11 cellular contexts compared by ENCODE assay signal in genomic region chr11:100739636-100740035, GRCh38. TPM values are rescaled to one million over a fixed set of nuclear protein-coding genes. Genes with fewer than 3 reads are reported as not detected.
DNase-seq lines count a peak whose midpoint lies in the region; ATAC-seq, FAIRE-seq and TF ChIP-seq lines count a peak whose summit lies in the region.
"Had no signal": no experiment of that assay in that cellular context is flagged by ENCODE, and none has a peak within 500 bp of the region (broad histone marks: within the 10 kb centered on the region; RNA-seq: fewer than 3 reads in every experiment).

No MANE protein-coding gene starts in this region.

- H4K20me1 ChIP-seq in HepG2 (ENCODE audit: insufficient read depth, low read length) = no peaks in the 10 kb centered on the region

- CTCF ChIA-PET in HepG2 (lab: Yijun Ruan, JAX; ENCODE audit: low intra/inter-chr PET ratio, low total read pairs) = no interaction called here

- H2AFZ ChIP-seq in HepG2 (ENCODE audit: low read length) = no peak overlapping the region

- TF ChIP-seq POLR2A in HepG2 (IDR thresholded peaks at IDR 0.05; ENCODE audit: insufficient read depth in 1 of 2, low read depth in 2 of 2, low read length in 2 of 2) = no peak

- H3K9me3 ChIP-seq in HepG2 (ENCODE audit: low read length) (no peaks in the 10 kb centered on the region), tibial artery (no peaks in the 10 kb centered on the region)

- intact Hi-C loops in HepG2 (cut with micrococcal nuclease; ENCODE audit: unreplicated experiment) (no loop called here), tibial artery (cut with DNase I; ENCODE audit: low total_unique reads) (no loop called here)

- no peaks in the 10 kb centered on the region for H3K79me2 ChIP-seq in HepG2 (ENCODE audit: insufficient read depth, low read length)

- in situ Hi-C loops in HepG2 (cut with HindIII; ENCODE audit: extremely low pct_ligation_motif_present, low pct_unique_long_range_greater_than_20kb) = no loop called here

- no TSS peak for BruUV-seq in HepG2 (replicated peaks; lab: Mats Ljungman, UMichigan)

- peak; percentile 85 for DNase-seq in HT1080 (ENCODE audit: low read depth)
- DNase-seq in cardiac fibroblast (ENCODE audit: low read depth in 2 of 2) = peak; percentile 94 to 95
- peak; percentile 40 for DNase-seq in HepG2 (ENCODE audit: low spot score)
- DNase-seq in tibial artery = no peak
- DNase-seq in NCI-H1694 treated with DMSO at 0.1 percent for 48 hours (lab: John Stamatoyannopoulos, UW) = no peak
- no peak for DNase-seq in NCI-H510A (lab: John Stamatoyannopoulos, UW)
- DNase-seq in stimulated activated CD4-positive, alpha-beta T cell treated with anti-CD3 and anti-CD28 coated beads, Interleukin-2, amount 100 ng/mL, for 24 hours = no peak
- DNase-seq in activated CD4-positive, alpha-beta T cell treated with anti-CD3 and anti-CD28 coated beads, Interleukin-2, amount 50 U/mL, for 48 hours = no peak
- DNase-seq: immature natural killer cell, NCI-H2029 had no signal

- peak; percentile 60; the same call in 2 of the 3 replicates for ATAC-seq in HepG2
- ATAC-seq: activated naive CD4-positive, alpha-beta T cell treated with anti-CD3 and anti-CD28 coated beads, Interleukin-2, amount 50 U/mL, for 72 hours had no signal

- TF ChIP-seq RAD21 in HepG2 (CRISPR knock-in tag; IDR thresholded peaks at IDR 0.05) = no peak

- H3K9ac ChIP-seq in HepG2 (ENCODE audit: insufficient read depth, low read depth, low read length) = no peak overlapping the region

- H3K36me3 ChIP-seq in HepG2 (replicated peaks in 1 of 2; ENCODE audit: control insufficient read depth in 1 of 2, insufficient read depth in 2 of 2, low read length in 2 of 2) = no peaks in the 10 kb centered on the region
- H3K36me3 ChIP-seq in tibial artery = no peaks in the 10 kb centered on the region

- H3K4me2 ChIP-seq in HepG2 (ENCODE audit: low read depth, low read length) = no peak overlapping the region

- no peak overlapping the region for H3K27ac ChIP-seq in HepG2 (ENCODE audit: extremely low read length, insufficient read depth, low read length)
- peak overlapping the region; percentile 48 to 55 for H3K27ac ChIP-seq in tibial artery

- TF ChIP-seq CTCF in cardiac fibroblast (IDR thresholded peaks at IDR 0.05; ENCODE audit: low read depth, low read length) (no peak), HepG2 (CRISPR knock-in tag; IDR thresholded peaks at IDR 0.05) (no peak), tibial artery (IDR thresholded peaks at IDR 0.05) (no peak)

- H3K4me3 ChIP-seq in cardiac fibroblast (replicated peaks in 1 of 2; ENCODE audit: low read depth in 2 of 2, low read length in 2 of 2) (no peak overlapping the region), HepG2 (replicated peaks in 1 of 3; ENCODE audit: insufficient read depth in 1 of 3, low read depth in 2 of 3, low read length in 3 of 3) (no peak overlapping the region), tibial artery (no peak overlapping the region)

- WGBS in HepG2 (ENCODE audit: low lambda C conversion rate) = 30% methylated on average over 3 of the region's 3 CpGs

- TF ChIP-seq EP300 in HepG2 (IDR thresholded peaks at IDR 0.05; ENCODE audit: low read depth in 2 of 2, low read length in 2 of 2) (no peak), HepG2 (CRISPR knock-in tag; IDR thresholded peaks at IDR 0.05; ENCODE audit: borderline replicate concordance) (no peak)

- FAIRE-seq in HepG2 (lab: Jason Lieb, UNC) = no peak

- H3K27me3 ChIP-seq in HepG2 (ENCODE audit: control insufficient read depth in 1 of 2, insufficient read depth in 2 of 2, low read length in 2 of 2) = no peaks in the 10 kb centered on the region
- H3K27me3 ChIP-seq in tibial artery = no peaks in the 10 kb centered on the region

- POLR2A ChIA-PET in HepG2 (lab: Yijun Ruan, JAX) = no interaction called here

- H3K4me1 ChIP-seq in HepG2 (ENCODE audit: insufficient read depth, low read length) (peaks cover 13% of the 10 kb centered on the region; the same call in 1 of the 2 replicates), tibial artery (peaks cover 0 to 72% (median 28%) of the 10 kb centered on the region in 4 donors)

TF ChIP-seq in HepG2, 621 proteins besides CTCF, POLR2A, EP300 and RAD21:
- TF ChIP-seq SIX1 (CRISPR knock-in tag; IDR thresholded peaks at IDR 0.05; ENCODE audit: borderline replicate concordance) (no peak), ATF2 (CRISPR knock-in tag; IDR thresholded peaks at IDR 0.05) (no peak), NCOA1 (CRISPR knock-in tag; IDR thresholded peaks at IDR 0.05) (no peak)

RNA-seq across cellular contexts. Expression of gene ARHGAP42, which starts 52.5 kb away (rescaled TPM):
- 8.8 and 9.9 TPM in 2 replicates for total RNA-seq in HT1080 (2014; rRNA removed; shearing (Covaris generic))
- polyA plus RNA-seq in HT1080 (2015; cell fraction: cytosol; rRNA removed) = 4.5 and 6.1 TPM in 2 replicates
- 10.3 and 14.6 TPM in 2 replicates for polyA plus RNA-seq in HT1080 (2015; cell fraction: nucleus; rRNA removed)
- 4.3 and 4.8 TPM in 2 replicates for total RNA-seq in HepG2 (2016; rRNA removed; fragmentation: Illumina TruSeq; extraction: Trizol)
- 1.1 and 1.9 TPM in 2 replicates for total RNA-seq in HepG2 (2016; cell fraction: cytosol; rRNA removed; fragmentation: Illumina TruSeq; extraction: Trizol; ENCODE audit: low read depth)
- 4.6 and 5.0 TPM in 2 replicates for total RNA-seq in HepG2 (2016; cell fraction: insoluble cytoplasmic fraction; rRNA removed; fragmentation: Illumina TruSeq; extraction: Trizol)
- 2.0 and 2.2 TPM in 2 replicates for total RNA-seq in HepG2 (2016; cell fraction: membrane; rRNA removed; fragmentation: Illumina TruSeq; extraction: Trizol)
- total RNA-seq in HepG2 (2016; cell fraction: nucleus; rRNA removed; fragmentation: Illumina TruSeq; extraction: Trizol) = 5.8 and 7.5 TPM in 2 replicates
- polyA plus RNA-seq in HepG2 (2011; rRNA removed) = 2.5 and 2.7 TPM in 2 replicates
- 1.1 and 2.3 TPM in 2 replicates for polyA plus RNA-seq in HepG2 (2011; cell fraction: cytosol; rRNA removed)
- polyA plus RNA-seq in HepG2 (2011; cell fraction: nucleus; rRNA removed) = 2.3 and 2.4 TPM in 2 replicates
- polyA plus RNA-seq in HepG2 (2012) = 1.4 and 2.0 TPM in 2 replicates
- polyA plus RNA-seq in HepG2 (2016; cell fraction: cytosol; fragmentation: Illumina TruSeq; extraction: Trizol; ENCODE audit: low read depth) = 0.18 and 0.35 TPM in 2 replicates
- 3.1 and 3.6 TPM in 2 replicates for polyA plus RNA-seq in HepG2 (2016; cell fraction: insoluble cytoplasmic fraction; fragmentation: Illumina TruSeq; extraction: Trizol; ENCODE audit: low read depth)
- 0.64 and 0.72 TPM in 2 replicates for polyA plus RNA-seq in HepG2 (2016; cell fraction: membrane; fragmentation: Illumina TruSeq; extraction: Trizol; ENCODE audit: low read depth)
- 3.7 and 4.6 TPM in 2 replicates for polyA plus RNA-seq in HepG2 (2016; cell fraction: nucleus; fragmentation: Illumina TruSeq; extraction: Trizol; ENCODE audit: insufficient read depth, low read depth)
- 1.2 and 6.8 TPM in 2 replicates for polyA minus RNA-seq in HepG2 (2011; rRNA and poly(A)+ RNA removed; ENCODE audit: low replicate concordance)
- 2.6 and 4.1 TPM in 2 replicates for polyA minus RNA-seq in HepG2 (2011; cell fraction: cytosol; rRNA and poly(A)+ RNA removed)
- polyA minus RNA-seq in HepG2 (2011; cell fraction: nucleus; rRNA and poly(A)+ RNA removed) = 8.9 and 13.4 TPM in 2 replicates

Comparison
In these comparisons a context has a peak if more than half of its experiments do, and no peak if none do; other contexts are left out.
1. DNase-seq: peak in HT1080 (single experiment), cardiac fibroblast (2 of 2) and HepG2 (single experiment); none in tibial artery (0 of 2), NCI-H1694 treated with DMSO at 0.1 percent for 48 hours (single experiment), NCI-H510A (single experiment), stimulated activated CD4-positive, alpha-beta T cell treated with anti-CD3 and anti-CD28 coated beads, Interleukin-2, amount 100 ng/mL, for 24 hours (0 of 2) and activated CD4-positive, alpha-beta T cell treated with anti-CD3 and anti-CD28 coated beads, Interleukin-2, amount 50 U/mL, for 48 hours (0 of 2).